ENCODE assay signal across 15 cellular contexts in genomic region chr6:166201878-166202277, GRCh38. TPM values are rescaled to one million over a fixed set of nuclear protein-coding genes. Genes with fewer than 3 reads are reported as not detected.
A peak's percentile ranks its signal among the peaks of the same experiment; 100 is the strongest.
DNase-seq lines count a peak whose midpoint lies in the region; ATAC-seq and TF ChIP-seq lines count a peak whose summit lies in the region.
"Had no signal": no experiment of that assay in that cellular context is flagged by ENCODE, and none has a peak within 500 bp of the region (broad histone marks: within the 10 kb centered on the region; RNA-seq: fewer than 3 reads in every experiment).

No MANE protein-coding gene starts in this region.

- H3F3A ChIP-seq in Loucy (ENCODE audit: low read depth) = no peaks in the 10 kb centered on the region

- H3K9me2 ChIP-seq in Loucy (replicated peaks; ENCODE audit: low read depth, low read length) = no peaks in the 10 kb centered on the region

- H3K27ac ChIP-seq in left lung = no peak overlapping the region
- H3K27ac ChIP-seq: vagina had no signal

- intact Hi-C loops in left lung (cut with DNase I) (no loop called here), head of caudate nucleus (cut with DNase I) (no loop called here)

- no peak overlapping the region for H3K4me2 ChIP-seq in Loucy (ENCODE audit: low read depth, low read length, poor library complexity, severe bottlenecking)

- no peaks in the 10 kb centered on the region for H4K20me1 ChIP-seq in Loucy (ENCODE audit: insufficient read depth, low read length, poor library complexity, severe bottlenecking)

- no peak overlapping the region for H3K4me3 ChIP-seq in Loucy (ENCODE audit: low read length, poor library complexity, severe bottlenecking)
- H3K4me3 ChIP-seq in left lung = no peak overlapping the region
- H3K4me3 ChIP-seq: vagina had no signal

- H3K79me2 ChIP-seq in Loucy (ENCODE audit: insufficient read depth, low read length) = no peaks in the 10 kb centered on the region

- H3K4me1 ChIP-seq in Loucy (ENCODE audit: insufficient read depth, low read length, poor library complexity, severe bottlenecking) (peaks cover 24% of the 10 kb centered on the region), left lung (no peaks in the 10 kb centered on the region)
- H3K4me1 ChIP-seq: vagina had no signal

- peak; percentile 24 for ATAC-seq in GM18502 (IDR thresholded peaks at IDR 0.05; ENCODE audit: poor library complexity, unreplicated experiment)
- ATAC-seq in GM21390 (IDR thresholded peaks at IDR 0.05; ENCODE audit: unreplicated experiment) = peak; percentile 13
- peak; percentile 28 for ATAC-seq in HG02973 (IDR thresholded peaks at IDR 0.05; ENCODE audit: unreplicated experiment)
- no peak for ATAC-seq in left lung
- ATAC-seq: activated T-cell treated with anti-CD3 and anti-CD28 coated beads, Interleukin-2, amount 50 U/mL, for 4 hours had no signal

- H3K36me3 ChIP-seq in Loucy (ENCODE audit: insufficient read depth, low read length) (no peaks in the 10 kb centered on the region), left lung (no peaks in the 10 kb centered on the region)
- H3K36me3 ChIP-seq: vagina had no signal

- no peak for TF ChIP-seq CTCF in Loucy (conservative IDR thresholded peaks at IDR 0.05; ENCODE audit: low read length)
- TF ChIP-seq CTCF in left lung (IDR thresholded peaks at IDR 0.05) = no peak

- peak overlapping the region; percentile 2; the same call in 1 of the 2 replicates for H2AFZ ChIP-seq in Loucy (ENCODE audit: low read length)

- H3K9me3 ChIP-seq in Loucy (ENCODE audit: insufficient read depth, low read depth, low read length) (no peaks in the 10 kb centered on the region), left lung (no peaks in the 10 kb centered on the region)
- H3K9me3 ChIP-seq: vagina had no signal

- H3K27me3 ChIP-seq in Loucy (ENCODE audit: insufficient read depth, low read length, poor library complexity, severe bottlenecking) (no peaks in the 10 kb centered on the region), left lung (peaks cover 0 to 8% of the 10 kb centered on the region in 2 donors)
- H3K27me3 ChIP-seq: vagina had no signal

- DNase-seq in left lung = no peak
- no peak for DNase-seq in NCI-H1436 (lab: John Stamatoyannopoulos, UW)
- DNase-seq in head of caudate nucleus = no peak
- no peak for DNase-seq in NCI-H1694 treated with DMSO at 0.1 percent for 48 hours (lab: John Stamatoyannopoulos, UW)
- DNase-seq: activated T-cell treated with anti-CD3 and anti-CD28 coated beads, Interleukin-2, amount 50 U/mL, for 4 hours; effector memory CD4-positive, alpha-beta T cell; GDM1; NCI-H1092 treated with DMSO at 0.1 percent for 48 hours; NCI-H524 treated with DMSO at 0.1 percent for 48 hours had no signal

- no peak overlapping the region for H3K9ac ChIP-seq in Loucy (ENCODE audit: low read depth, low read length, poor library complexity, severe bottlenecking)

RNA-seq across cellular contexts. Expression of gene TBXT, which starts 34.2 kb away (rescaled TPM):
- total RNA-seq in left lung = not detected
- total RNA-seq: activated T-cell treated with anti-CD3 and anti-CD28 coated beads, Interleukin-2, amount 50 U/mL, for 4 hours; Right ventricle myocardium inferior; vagina had no signal
